ENCODE assay signal across 16 cellular contexts in genomic region chr2:207760453-207760852, GRCh38. TPM values are rescaled to one million over a fixed set of nuclear protein-coding genes. Genes with fewer than 3 reads are reported as not detected.
DNase-seq lines count a peak whose midpoint lies in the region; ATAC-seq, FAIRE-seq and TF ChIP-seq lines count a peak whose summit lies in the region.
"Had no signal": no experiment of that assay in that cellular context is flagged by ENCODE, and none has a peak within 500 bp of the region (broad histone marks: within the 10 kb centered on the region; RNA-seq: fewer than 3 reads in every experiment).

No MANE protein-coding gene starts in this region.

- H3K4me2 ChIP-seq in HepG2 (ENCODE audit: low read depth, low read length), result no peak overlapping the region
- H3K4me2 ChIP-seq in neural progenitor cell, result no peak overlapping the region

- TF ChIP-seq EP300 in HepG2 (IDR thresholded peaks at IDR 0.05; ENCODE audit: low read depth in 2 of 2, low read length in 2 of 2), result no peak
- no peak for TF ChIP-seq EP300 in HepG2 (CRISPR knock-in tag; IDR thresholded peaks at IDR 0.05; ENCODE audit: borderline replicate concordance)

- TF ChIP-seq RAD21 in HepG2 (CRISPR knock-in tag; IDR thresholded peaks at IDR 0.05), result no peak

- BruUV-seq in HepG2 (replicated peaks; lab: Mats Ljungman, UMichigan), result no TSS peak

- H3K9me3 ChIP-seq in HepG2 (ENCODE audit: low read length), result no peaks in the 10 kb centered on the region
- no peaks in the 10 kb centered on the region for H3K9me3 ChIP-seq in right lobe of liver
- no peaks in the 10 kb centered on the region for H3K9me3 ChIP-seq in neural progenitor cell (ENCODE audit: low read depth)
- no peaks in the 10 kb centered on the region for H3K9me3 ChIP-seq in body of pancreas

- intact Hi-C loops in HepG2 (cut with micrococcal nuclease; ENCODE audit: unreplicated experiment) (no loop called here), right lobe of liver (cut with DNase I) (loop anchor here in 1 of 2 donors (10.0 kb wide), 1 partner anchor 214 kb away; no protein-coding TSS in a partner anchor), body of pancreas (cut with DNase I) (no loop called here)

- peaks cover 11 to 48% of the 10 kb centered on the region in 2 experiments for H3K36me3 ChIP-seq in HepG2 (replicated peaks in 1 of 2; ENCODE audit: control insufficient read depth in 1 of 2, insufficient read depth in 2 of 2, low read length in 2 of 2)
- H3K36me3 ChIP-seq in right lobe of liver, result peaks cover 0 to 29% (median 4%) of the 10 kb centered on the region in 4 donors
- peaks cover 36% of the 10 kb centered on the region for H3K36me3 ChIP-seq in neural progenitor cell
- peaks cover 0 to 9% of the 10 kb centered on the region in 2 donors for H3K36me3 ChIP-seq in body of pancreas (replicated peaks in 1 of 2; ENCODE audit: insufficient read depth in 1 of 2, low read depth in 2 of 2)

- TF ChIP-seq POLR2A in HepG2 (IDR thresholded peaks at IDR 0.05; ENCODE audit: insufficient read depth in 1 of 2, low read depth in 2 of 2, low read length in 2 of 2) (no peak), right lobe of liver (IDR thresholded peaks at IDR 0.05) (no peak), body of pancreas (IDR thresholded peaks at IDR 0.05) (no peak)

- CTCF ChIA-PET in HepG2 (lab: Yijun Ruan, JAX; ENCODE audit: low intra/inter-chr PET ratio, low total read pairs), result no interaction called here

- H3K4me3 Mint-ChIP-seq in neural progenitor cell (no peak overlapping the region), osteocyte (ENCODE audit: unreplicated experiment) (no peak overlapping the region)
- H3K4me3 Mint-ChIP-seq: CD4-positive, alpha-beta memory T cell had no signal

- 93% methylated on average over 2 of the region's 2 CpGs for WGBS in HepG2 (ENCODE audit: low lambda C conversion rate)
- WGBS in right lobe of liver (ENCODE audit: insufficient coverage, low coverage, low lambda C conversion rate, missing lambda C conversion rate), result 85% methylated on average over 2 of the region's 2 CpGs
- WGBS in body of pancreas, 2 donors, result 53 to 71% methylated on average over 2 of the region's 2 CpGs

- peaks cover 100% of the 10 kb centered on the region for H3F3A ChIP-seq in neural progenitor cell (ENCODE audit: low read depth)

- H3K27ac ChIP-seq in HepG2 (ENCODE audit: extremely low read length, insufficient read depth, low read length) (no peak overlapping the region), right lobe of liver (no peak overlapping the region), neural progenitor cell (peak overlapping the region; percentile 88), body of pancreas (no peak overlapping the region)

- H3K4me3 ChIP-seq in HepG2 (replicated peaks in 1 of 3; ENCODE audit: insufficient read depth in 1 of 3, low read depth in 2 of 3, low read length in 3 of 3), result no peak overlapping the region
- H3K4me3 ChIP-seq in right lobe of liver, result no peak overlapping the region
- no peak overlapping the region for H3K4me3 ChIP-seq in neural progenitor cell
- no peak overlapping the region for H3K4me3 ChIP-seq in body of pancreas

- H3K36me3 Mint-ChIP-seq in neural progenitor cell (peaks cover 2% of the 10 kb centered on the region), osteocyte (ENCODE audit: unreplicated experiment) (peaks cover 8% of the 10 kb centered on the region)
- H3K36me3 Mint-ChIP-seq: CD4-positive, alpha-beta memory T cell had no signal

- TF ChIP-seq CTCF in HepG2 (CRISPR knock-in tag; IDR thresholded peaks at IDR 0.05) (no peak), right lobe of liver (IDR thresholded peaks at IDR 0.05) (no peak), neural progenitor cell (IDR thresholded peaks at IDR 0.05) (no peak), osteocyte (IDR thresholded peaks at IDR 0.05) (no peak), body of pancreas (IDR thresholded peaks at IDR 0.05) (no peak)

- H3K79me2 ChIP-seq in HepG2 (ENCODE audit: insufficient read depth, low read length) (peaks cover 44% of the 10 kb centered on the region), neural progenitor cell (ENCODE audit: low read depth) (peaks cover 96% of the 10 kb centered on the region)

- POLR2A ChIA-PET in HepG2 (lab: Yijun Ruan, JAX), result interaction anchor here (0.6 to 2.3 kb wide), 10 partner anchors 9 to 239 kb away, joined by 3 to 27 read pairs (median 6); partner anchors contain the start of gene FZD5

- DNase-seq in HepG2 (ENCODE audit: low spot score) (no peak), right lobe of liver (no peak), neural progenitor cell (ENCODE audit: low spot score) (no peak), osteocyte (ENCODE audit: extremely low spot score, unreplicated experiment) (peak; percentile 13), NCI-H187 (lab: John Stamatoyannopoulos, UW) (no peak), body of pancreas (no peak)
- DNase-seq: C1 segment of cervical spinal cord; CD4-positive, alpha-beta memory T cell; COR-L47; DMS153; DND-41; H7; HCEC 1CT had no signal

- no peaks in the 10 kb centered on the region for H3K9me3 Mint-ChIP-seq in neural progenitor cell
- H3K9me3 Mint-ChIP-seq in osteocyte (ENCODE audit: unreplicated experiment), result no peaks in the 10 kb centered on the region

- no peak overlapping the region for H2AFZ ChIP-seq in HepG2 (ENCODE audit: low read length)
- H2AFZ ChIP-seq in neural progenitor cell (replicated peaks), result no peak overlapping the region

- FAIRE-seq in HepG2 (lab: Jason Lieb, UNC), result no peak
- FAIRE-seq: G401.6, GM12892, H1 had no signal

- H3K4me1 ChIP-seq in HepG2 (ENCODE audit: insufficient read depth, low read length) (peaks cover 45% of the 10 kb centered on the region), right lobe of liver (peaks cover 0 to 37% (median 15%) of the 10 kb centered on the region in 4 donors), neural progenitor cell (peaks cover 40% of the 10 kb centered on the region), body of pancreas (peaks cover 23% of the 10 kb centered on the region)

- no peak overlapping the region for H3K27ac Mint-ChIP-seq in neural progenitor cell
- no peak overlapping the region for H3K27ac Mint-ChIP-seq in osteocyte (ENCODE audit: unreplicated experiment)

- H4K20me1 ChIP-seq in HepG2 (ENCODE audit: insufficient read depth, low read length) (peaks cover 47% of the 10 kb centered on the region), neural progenitor cell (ENCODE audit: low read depth) (peaks cover 100% of the 10 kb centered on the region)

- no peak for ATAC-seq in HepG2
- ATAC-seq in right lobe of liver, result no peak
- ATAC-seq in body of pancreas, result no peak

- H3K9ac ChIP-seq in HepG2 (ENCODE audit: insufficient read depth, low read depth, low read length) (no peak overlapping the region), neural progenitor cell (no peak overlapping the region)

- H3K27me3 ChIP-seq in HepG2 (ENCODE audit: control insufficient read depth in 1 of 2, insufficient read depth in 2 of 2, low read length in 2 of 2) (no peaks in the 10 kb centered on the region), right lobe of liver (no peaks in the 10 kb centered on the region), neural progenitor cell (no peaks in the 10 kb centered on the region), body of pancreas (no peaks in the 10 kb centered on the region)

- H3K4me1 Mint-ChIP-seq in neural progenitor cell (peaks cover 22% of the 10 kb centered on the region), osteocyte (ENCODE audit: unreplicated experiment) (no peaks in the 10 kb centered on the region)
- H3K4me1 Mint-ChIP-seq: CD4-positive, alpha-beta memory T cell had no signal

- H3K27me3 Mint-ChIP-seq in neural progenitor cell (ENCODE audit: insufficient read depth, low read depth) (peaks cover 17% of the 10 kb centered on the region), osteocyte (ENCODE audit: unreplicated experiment) (peaks cover 12% of the 10 kb centered on the region)

- in situ Hi-C loops in HepG2 (cut with HindIII; ENCODE audit: extremely low pct_ligation_motif_present, low pct_unique_long_range_greater_than_20kb), result no loop called here

RNA-seq across cellular contexts. Expression of gene FZD5, which starts 9.3 kb away (rescaled TPM):
- total RNA-seq in HepG2 (2016; rRNA removed; fragmentation: Illumina TruSeq; extraction: Trizol) (28.9 and 34.3 TPM in 2 replicates), right lobe of liver (10 to 100 TPM; 18.5 to 37.4 (median 29.3) TPM), neural progenitor cell (ENCODE audit: low replicate concordance) (178 and 240 TPM in 2 replicates), osteocyte (1.8 and 2.1 TPM in 2 replicates), body of pancreas (10 to 100 TPM; 26.7 to 27.5 TPM)
- total RNA-seq in HepG2 (2016; cell fraction: cytosol; rRNA removed; fragmentation: Illumina TruSeq; extraction: Trizol; ENCODE audit: low read depth), result 3.1 and 4.0 TPM in 2 replicates
- 27.1 and 33.9 TPM in 2 replicates for total RNA-seq in HepG2 (2016; cell fraction: insoluble cytoplasmic fraction; rRNA removed; fragmentation: Illumina TruSeq; extraction: Trizol)
- 17.9 and 18.6 TPM in 2 replicates for total RNA-seq in HepG2 (2016; cell fraction: membrane; rRNA removed; fragmentation: Illumina TruSeq; extraction: Trizol)
- 49.9 and 55.0 TPM in 2 replicates for total RNA-seq in HepG2 (2016; cell fraction: nucleus; rRNA removed; fragmentation: Illumina TruSeq; extraction: Trizol)
- polyA plus RNA-seq in HepG2 (2011; rRNA removed), result 25.3 and 29.1 TPM in 2 replicates
- polyA plus RNA-seq in HepG2 (2011; cell fraction: cytosol; rRNA removed), result 17.7 and 21.9 TPM in 2 replicates
- 46.8 and 48.3 TPM in 2 replicates for polyA plus RNA-seq in HepG2 (2011; cell fraction: nucleus; rRNA removed)
- 41.5 and 51.6 TPM in 2 replicates for polyA plus RNA-seq in HepG2 (2012)
- 1.9 and 2.0 TPM in 2 replicates for polyA plus RNA-seq in HepG2 (2016; cell fraction: cytosol; fragmentation: Illumina TruSeq; extraction: Trizol; ENCODE audit: low read depth)
- 21.1 and 22.9 TPM in 2 replicates for polyA plus RNA-seq in HepG2 (2016; cell fraction: insoluble cytoplasmic fraction; fragmentation: Illumina TruSeq; extraction: Trizol; ENCODE audit: low read depth)
- 6.8 and 7.4 TPM in 2 replicates for polyA plus RNA-seq in HepG2 (2016; cell fraction: membrane; fragmentation: Illumina TruSeq; extraction: Trizol; ENCODE audit: low read depth)
- polyA plus RNA-seq in HepG2 (2016; cell fraction: nucleus; fragmentation: Illumina TruSeq; extraction: Trizol; ENCODE audit: insufficient read depth, low read depth), result 38.4 and 40.1 TPM in 2 replicates
- polyA minus RNA-seq in HepG2 (2011; rRNA and poly(A)+ RNA removed; ENCODE audit: low replicate concordance), result 4.3 and 130 TPM in 2 replicates
- 61.0 and 69.9 TPM in 2 replicates for polyA minus RNA-seq in HepG2 (2011; cell fraction: cytosol; rRNA and poly(A)+ RNA removed)
- polyA minus RNA-seq in HepG2 (2011; cell fraction: nucleus; rRNA and poly(A)+ RNA removed), result 116 and 135 TPM in 2 replicates

RNA-seq across cellular contexts. Expression of gene CCNYL1, which starts 49.0 kb away (rescaled TPM):
- 12.5 and 20.2 TPM in 2 replicates for total RNA-seq in HepG2 (2016; rRNA removed; fragmentation: Illumina TruSeq; extraction: Trizol)
- total RNA-seq in HepG2 (2016; cell fraction: cytosol; rRNA removed; fragmentation: Illumina TruSeq; extraction: Trizol; ENCODE audit: low read depth), result 27.0 and 29.5 TPM in 2 replicates
- 10.0 and 17.8 TPM in 2 replicates for total RNA-seq in HepG2 (2016; cell fraction: insoluble cytoplasmic fraction; rRNA removed; fragmentation: Illumina TruSeq; extraction: Trizol)
- total RNA-seq in HepG2 (2016; cell fraction: membrane; rRNA removed; fragmentation: Illumina TruSeq; extraction: Trizol), result 33.7 and 38.3 TPM in 2 replicates
- total RNA-seq in HepG2 (2016; cell fraction: nucleus; rRNA removed; fragmentation: Illumina TruSeq; extraction: Trizol), result 16.4 and 19.2 TPM in 2 replicates
- 13.8 and 16.2 TPM in 2 replicates for polyA plus RNA-seq in HepG2 (2011; rRNA removed)
- polyA plus RNA-seq in HepG2 (2011; cell fraction: cytosol; rRNA removed), result 6.9 and 11.0 TPM in 2 replicates
- 9.8 and 10.3 TPM in 2 replicates for polyA plus RNA-seq in HepG2 (2011; cell fraction: nucleus; rRNA removed)
- 17.2 and 21.4 TPM in 2 replicates for polyA plus RNA-seq in HepG2 (2012)
- polyA plus RNA-seq in HepG2 (2016; cell fraction: cytosol; fragmentation: Illumina TruSeq; extraction: Trizol; ENCODE audit: low read depth), result 43.2 and 48.7 TPM in 2 replicates
- polyA plus RNA-seq in HepG2 (2016; cell fraction: insoluble cytoplasmic fraction; fragmentation: Illumina TruSeq; extraction: Trizol; ENCODE audit: low read depth), result 35.4 and 41.7 TPM in 2 replicates
- polyA plus RNA-seq in HepG2 (2016; cell fraction: membrane; fragmentation: Illumina TruSeq; extraction: Trizol; ENCODE audit: low read depth), result 77.8 and 84.1 TPM in 2 replicates
- polyA plus RNA-seq in HepG2 (2016; cell fraction: nucleus; fragmentation: Illumina TruSeq; extraction: Trizol; ENCODE audit: insufficient read depth, low read depth), result 34.4 and 39.4 TPM in 2 replicates
- 3.2 and 9.0 TPM in 2 replicates for polyA minus RNA-seq in HepG2 (2011; rRNA and poly(A)+ RNA removed; ENCODE audit: low replicate concordance)
- 16.2 and 19.4 TPM in 2 replicates for polyA minus RNA-seq in HepG2 (2011; cell fraction: cytosol; rRNA and poly(A)+ RNA removed)
- polyA minus RNA-seq in HepG2 (2011; cell fraction: nucleus; rRNA and poly(A)+ RNA removed), result 19.1 and 23.7 TPM in 2 replicates
- total RNA-seq in right lobe of liver, result 10 to 100 TPM in 2 of 6 experiments, 1 to 10 TPM in 4; 7.1 to 11.9 (median 9.4) TPM
- 15.0 and 22.0 TPM in 2 replicates for total RNA-seq in neural progenitor cell (ENCODE audit: low replicate concordance)
- 16.0 and 16.8 TPM in 2 replicates for total RNA-seq in osteocyte
- total RNA-seq in body of pancreas, result 10 to 100 TPM; 14.5 to 14.8 TPM
